In the genomic region with DNA sequence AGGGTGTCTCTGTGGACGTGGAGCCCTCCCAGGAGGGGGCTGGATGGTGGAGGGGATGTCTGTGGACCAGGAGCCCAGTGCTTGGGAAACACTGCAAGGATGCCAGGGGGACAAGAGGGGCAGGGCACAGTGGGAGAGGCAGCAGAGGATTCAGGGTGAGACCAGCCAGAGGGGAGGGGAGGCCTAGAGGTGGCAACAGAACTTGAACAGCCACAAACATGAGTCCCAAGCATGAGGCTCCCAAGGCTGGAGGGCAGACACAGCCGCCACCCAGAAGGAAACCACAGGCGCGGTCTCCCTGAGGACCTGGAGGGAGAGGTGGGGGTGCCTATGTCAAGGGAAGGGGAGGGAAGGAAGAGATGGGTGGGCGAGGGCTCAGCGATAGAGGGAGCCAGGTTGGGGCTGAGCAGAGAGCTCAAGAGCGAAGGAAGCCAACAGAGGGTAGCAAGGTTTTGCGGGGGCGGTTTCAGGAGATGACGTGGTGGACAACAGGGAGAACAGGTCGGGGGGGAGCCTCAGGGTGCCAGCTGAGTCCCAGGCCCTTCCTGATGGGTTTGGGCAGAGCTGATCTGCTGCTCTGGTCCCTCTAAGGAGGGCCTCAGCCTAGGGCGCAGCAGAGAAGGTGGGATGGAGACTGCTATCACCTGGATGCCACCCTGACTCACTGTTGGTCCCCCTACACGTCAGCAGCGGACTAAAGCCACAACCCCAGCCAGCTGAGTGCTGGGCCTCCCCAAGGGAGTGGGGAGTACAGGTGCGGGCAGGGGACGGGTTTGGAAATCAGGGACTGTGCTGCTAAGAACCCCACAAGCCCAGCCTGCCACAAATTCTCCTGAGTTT, we compare ENCODE assay signal across 11 cellular contexts. TPM values are rescaled to one million over a fixed set of nuclear protein-coding genes. Genes with fewer than 3 reads are reported as not detected.
DNase-seq lines count a peak whose midpoint lies in the region; ATAC-seq and FAIRE-seq lines count a peak whose summit lies in the region.
"Had no signal": no experiment of that assay in that cellular context is flagged by ENCODE, and none has a peak within 500 bp of the region (broad histone marks: within the 10 kb centered on the region; RNA-seq: fewer than 3 reads in every experiment).

No MANE protein-coding gene starts in this region.

- peaks cover 13 to 37% (median 26%) of the 10 kb centered on the region in 5 donors for H3K36me3 Mint-ChIP-seq in naive thymus-derived CD4-positive, alpha-beta T cell

- peaks cover 0 to 2% (median 0%) of the 10 kb centered on the region in 11 donors for H3K9me3 Mint-ChIP-seq in naive thymus-derived CD4-positive, alpha-beta T cell
- H3K9me3 Mint-ChIP-seq: brain had no signal

- intact Hi-C loops in naive thymus-derived CD4-positive, alpha-beta T cell (cut with micrococcal nuclease) = loop anchor here in 1 of 2 donors (5.0 kb wide), 1 partner anchor 41 kb away; no protein-coding TSS in a partner anchor

- peaks cover 10 to 36% (median 28%) of the 10 kb centered on the region in 7 donors for H3K4me1 Mint-ChIP-seq in naive thymus-derived CD4-positive, alpha-beta T cell

- H3K4me1 ChIP-seq in naive thymus-derived CD4-positive, alpha-beta T cell (ENCODE audit: control insufficient read depth in 2 of 2, insufficient read depth in 2 of 2, low read length in 2 of 2) = peaks cover 0 to 8% of the 10 kb centered on the region in 2 donors

- no peaks in the 10 kb centered on the region for H3K9me3 ChIP-seq in naive thymus-derived CD4-positive, alpha-beta T cell (ENCODE audit: control insufficient read depth in 2 of 3, low read length in 3 of 3)
- H3K9me3 ChIP-seq: HAP-1 had no signal

- peak overlapping the region in 2 of 10 donors; percentile 41 to 47 for H3K4me3 Mint-ChIP-seq in naive thymus-derived CD4-positive, alpha-beta T cell
- H3K4me3 Mint-ChIP-seq: brain had no signal

- ATAC-seq in HG02798 (IDR thresholded peaks at IDR 0.05; ENCODE audit: poor library complexity, unreplicated experiment) = peak; percentile 23
- no peak for ATAC-seq in naive thymus-derived CD4-positive, alpha-beta T cell
- no peak for ATAC-seq in HG03565 (IDR thresholded peaks at IDR 0.05; ENCODE audit: unreplicated experiment)
- no peak for ATAC-seq in HG03378 (IDR thresholded peaks at IDR 0.05; ENCODE audit: unreplicated experiment)

- H3K36me3 ChIP-seq in naive thymus-derived CD4-positive, alpha-beta T cell (ENCODE audit: control insufficient read depth in 2 of 3, insufficient read depth in 3 of 3, low read length in 3 of 3) = peaks cover 0 to 25% (median 0%) of the 10 kb centered on the region in 3 experiments

- DNase-seq in activated T-cell treated with anti-CD3 and anti-CD28 coated beads, Interleukin-2, amount 50 U/mL, for 48 hours = peak; percentile 61 to 70
- DNase-seq in naive thymus-derived CD4-positive, alpha-beta T cell = no peak
- DNase-seq in NCI-H446 treated with DMSO at 0.1 percent for 48 hours (lab: John Stamatoyannopoulos, UW) = no peak
- no peak for DNase-seq in RCC 7860 (ENCODE audit: low spot score)
- DNase-seq: SHP77 had no signal

- no peaks in the 10 kb centered on the region for H3K27me3 Mint-ChIP-seq in naive thymus-derived CD4-positive, alpha-beta T cell
- H3K27me3 Mint-ChIP-seq: brain had no signal

- CTCF ChIA-PET in naive thymus-derived CD4-positive, alpha-beta T cell (lab: Charles Lee) = no interaction called here

- H3K4me3 ChIP-seq in GM08714 (ENCODE audit: low read length) = peak overlapping the region; percentile 5; the same call in 1 of the 2 replicates
- H3K4me3 ChIP-seq in naive thymus-derived CD4-positive, alpha-beta T cell (ENCODE audit: low read length) = no peak overlapping the region
- H3K4me3 ChIP-seq: HAP-1 had no signal

- H3K27me3 ChIP-seq in naive thymus-derived CD4-positive, alpha-beta T cell (ENCODE audit: control insufficient read depth in 2 of 2, insufficient read depth in 2 of 2, low read length in 2 of 2) = no peaks in the 10 kb centered on the region

- no peak overlapping the region for H3K27ac ChIP-seq in naive thymus-derived CD4-positive, alpha-beta T cell (ENCODE audit: low read depth, low read length)

- POLR2A ChIA-PET in naive thymus-derived CD4-positive, alpha-beta T cell (lab: Charles Lee) = no interaction called here

- FAIRE-seq in RCC 7860 (lab: Jason Lieb, UNC) = no peak

- peak overlapping the region; percentile 46 to 83 (median 72) for H3K27ac Mint-ChIP-seq in naive thymus-derived CD4-positive, alpha-beta T cell

RNA-seq across cellular contexts. Expression of a gene that starts 6.7 kb away (rescaled TPM):
- 100 to 1,000 TPM in 1 of 5 experiments, 10 to 100 TPM in 4; 13.0 to 118 (median 14.3) TPM for total RNA-seq in naive thymus-derived CD4-positive, alpha-beta T cell
- 1 to 10 TPM in 1 of 2 donors, under 1 TPM in 1; 0.40 to 1.1 TPM for polyA plus RNA-seq in naive thymus-derived CD4-positive, alpha-beta T cell

RNA-seq across cellular contexts. Expression of a gene that starts 8.7 kb away (rescaled TPM):
- total RNA-seq in naive thymus-derived CD4-positive, alpha-beta T cell = 100 to 1,000 TPM in 4 of 5 experiments, 10 to 100 TPM in 1; 79.1 to 137 (median 120) TPM
- 10 to 100 TPM in 1 of 2 donors, 1 to 10 TPM in 1; 1.1 to 11.1 TPM for polyA plus RNA-seq in naive thymus-derived CD4-positive, alpha-beta T cell

RNA-seq across cellular contexts. Expression of a gene that starts 59.1 kb away (rescaled TPM):
- not detected for total RNA-seq in naive thymus-derived CD4-positive, alpha-beta T cell
- 1 to 10 TPM; 8.5 to 8.7 TPM for polyA plus RNA-seq in naive thymus-derived CD4-positive, alpha-beta T cell

Comparison
In these comparisons a context has a peak if more than half of its experiments do, and no peak if none do; other contexts are left out.
1. DNase-seq: peak in activated T-cell treated with anti-CD3 and anti-CD28 coated beads, Interleukin-2, amount 50 U/mL, for 48 hours (2 of 2); none in naive thymus-derived CD4-positive, alpha-beta T cell (0 of 9), NCI-H446 treated with DMSO at 0.1 percent for 48 hours (single experiment) and RCC 7860 (single experiment).